Comparison of ENCODE assay signal across 8 cellular contexts in the genomic region with DNA sequence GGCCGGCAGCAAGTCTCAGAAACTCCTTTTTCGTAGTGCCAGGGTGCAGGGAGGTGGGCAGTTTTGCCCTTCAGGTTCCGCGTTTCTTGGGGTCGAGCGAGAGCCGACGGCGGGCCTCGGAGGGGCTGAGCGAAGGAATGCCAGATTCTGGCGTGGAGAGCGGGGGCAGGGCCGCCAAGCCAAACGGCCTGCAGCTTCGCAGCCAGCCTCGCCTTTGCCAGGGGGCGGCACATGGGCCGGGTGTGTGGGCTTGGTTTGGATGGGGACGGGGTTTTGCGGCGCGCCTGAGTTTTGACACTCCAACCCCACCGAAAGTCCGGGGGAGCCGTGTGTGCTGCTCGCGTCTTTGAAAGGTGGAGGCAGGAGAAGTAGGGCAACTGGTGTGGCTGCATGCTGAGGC. TPM values are rescaled to one million over a fixed set of nuclear protein-coding genes. Genes with fewer than 3 reads are reported as not detected.
DNase-seq lines count a peak whose midpoint lies in the region; ATAC-seq and TF ChIP-seq lines count a peak whose summit lies in the region.
"Not testable (repeated sequence)": the region's sequence is repeated elsewhere in the genome, so short reads cannot be mapped to it uniquely, and the experiment has no call there.

No MANE protein-coding gene starts in this region.

- not testable (repeated sequence) for H3K9me3 ChIP-seq in AG04450 (ENCODE audit: control insufficient read depth, insufficient read depth, low read length); HCT116 (ENCODE audit: control insufficient read depth in 1 of 2, insufficient read depth in 1 of 2, low read depth in 1 of 2, low read length in 2 of 2); SJCRH30 (replicated peaks); right cardiac atrium (ENCODE audit: control insufficient read depth, low read length); smooth muscle cell (replicated peaks; ENCODE audit: low read depth)

- H3K9me2 ChIP-seq in HCT116 (ENCODE audit: insufficient read depth): not testable (repeated sequence)

- H3K27ac Mint-ChIP-seq in central memory CD8-positive, alpha-beta T cell (ENCODE audit: low read depth); nephron: not testable (repeated sequence)

- H3K9ac ChIP-seq in HCT116 (ENCODE audit: low read length): peak overlapping the region; percentile 75
- peak overlapping the region; percentile 51 for H3K9ac ChIP-seq in smooth muscle cell (ENCODE audit: low read depth)

- H3K4me1 Mint-ChIP-seq in central memory CD8-positive, alpha-beta T cell; nephron: not testable (repeated sequence)

- not testable (repeated sequence) for H3K4me1 ChIP-seq in HCT116 (ENCODE audit: control insufficient read depth in 1 of 2, insufficient read depth in 2 of 2, low read length in 2 of 2); SJCRH30; right cardiac atrium (ENCODE audit: control insufficient read depth, insufficient read depth, low read length); smooth muscle cell (ENCODE audit: low read depth)

- CTCF ChIA-PET in AG04450 (lab: Charles Lee); HCT116 (lab: Charles Lee): not testable (repeated sequence)

- H3K36me3 Mint-ChIP-seq in central memory CD8-positive, alpha-beta T cell (ENCODE audit: insufficient read depth); nephron (ENCODE audit: low read depth): not testable (repeated sequence)

- intact Hi-C loops in HCT116 (cut with micrococcal nuclease); right cardiac atrium (cut with DNase I): not testable (repeated sequence)

- not testable (repeated sequence) for ATAC-seq in HCT116; central memory CD8-positive, alpha-beta T cell (replicated peaks; ENCODE audit: extremely low read depth, poor library complexity, severe bottlenecking); right cardiac atrium

- not testable (repeated sequence) for TF ChIP-seq CTCF in AG04450 (IDR thresholded peaks at IDR 0.05; ENCODE audit: low read depth, low read length); HCT116 (IDR thresholded peaks at IDR 0.05 in 2 of 3, conservative IDR thresholded peaks at IDR 0.05 in 1 of 3; ENCODE audit: borderline replicate concordance in 1 of 3, insufficient read depth in 1 of 3, low read depth in 2 of 3, low read length in 2 of 3); nephron (IDR thresholded peaks at IDR 0.05; ENCODE audit: unreplicated experiment in 3 of 3); smooth muscle cell (IDR thresholded peaks at IDR 0.05; ENCODE audit: borderline replicate concordance, insufficient read depth, poor library complexity, severe bottlenecking)

- peak overlapping the region; percentile 68 for H3K4me3 Mint-ChIP-seq in central memory CD8-positive, alpha-beta T cell
- H3K4me3 Mint-ChIP-seq in nephron: peak overlapping the region; percentile 76 to 79 (median 77)

- BruUV-seq in HCT116 (replicated peaks; lab: Mats Ljungman, UMichigan): not testable (repeated sequence)

- not testable (repeated sequence) for H3K79me2 ChIP-seq in HCT116 (ENCODE audit: insufficient read depth, low read length); smooth muscle cell (ENCODE audit: low read depth)

- not testable (repeated sequence) for H3K27ac ChIP-seq in AG04450 (ENCODE audit: low read depth, low read length); SJCRH30; right cardiac atrium (ENCODE audit: low read length)
- peak overlapping the region; percentile 59; the same call in 1 of the 2 replicates for H3K27ac ChIP-seq in HCT116 (ENCODE audit: low read depth, low read length)
- peak overlapping the region; percentile 54 for H3K27ac ChIP-seq in smooth muscle cell (ENCODE audit: low read depth)

- not testable (repeated sequence) for H3K27me3 Mint-ChIP-seq in central memory CD8-positive, alpha-beta T cell; nephron (ENCODE audit: low read depth)

- peak overlapping the region; percentile 70 for H3K4me2 ChIP-seq in HCT116 (ENCODE audit: low read length)
- peak overlapping the region; percentile 83 for H3K4me2 ChIP-seq in smooth muscle cell

- not testable (repeated sequence) for H4K20me1 ChIP-seq in HCT116 (ENCODE audit: insufficient read depth); smooth muscle cell (ENCODE audit: low read depth)

- WGBS in right cardiac atrium: under 1% methylated on average over 11 of the region's 28 CpGs
- 0% methylated on average over 14 of the region's 28 CpGs for whole genome bisulfite sequencing in smooth muscle cell (ENCODE audit: low lambda C conversion rate)

- not testable (repeated sequence) for H3K9me3 Mint-ChIP-seq in central memory CD8-positive, alpha-beta T cell; nephron

- H3K4me3 ChIP-seq in AG04450 (ENCODE audit: low read depth, low read length) (peak overlapping the region; percentile 60), HCT116 (replicated peaks in 1 of 2; ENCODE audit: low read depth in 1 of 2, low read length in 2 of 2) (peak overlapping the region; percentile 59 to 64), SJCRH30 (peak overlapping the region; percentile 68), right cardiac atrium (ENCODE audit: low read length) (peak overlapping the region; percentile 86), smooth muscle cell (peak overlapping the region; percentile 79)

- not testable (repeated sequence) for H3K27me3 ChIP-seq in AG04450 (ENCODE audit: control insufficient read depth, insufficient read depth, low read length); HCT116 (ENCODE audit: insufficient read depth, low read length); SJCRH30; right cardiac atrium (ENCODE audit: control insufficient read depth, insufficient read depth); smooth muscle cell (ENCODE audit: low read depth)

- not testable (repeated sequence) for H2AFZ ChIP-seq in HCT116 (ENCODE audit: low read depth, low read length, poor library complexity, severe bottlenecking); smooth muscle cell (ENCODE audit: low read depth)

- H3F3A ChIP-seq in smooth muscle cell (ENCODE audit: low read depth): not testable (repeated sequence)

- H3K36me3 ChIP-seq in HCT116 (ENCODE audit: control insufficient read depth in 1 of 2, insufficient read depth in 2 of 2, low read length in 2 of 2); SJCRH30; smooth muscle cell (ENCODE audit: low read depth): not testable (repeated sequence)

- TF ChIP-seq POLR2A in HCT116 (IDR thresholded peaks at IDR 0.05; ENCODE audit: borderline replicate concordance, extremely low read depth, insufficient read depth, insufficient read length): not testable (repeated sequence)

- POLR2A ChIA-PET in AG04450 (lab: Yijun Ruan, JAX); HCT116 (lab: Charles Lee): not testable (repeated sequence)

- not testable (repeated sequence) for DNase-seq in AG04450 (ENCODE audit: low read depth, low spot score); HCT116 (ENCODE audit: low read depth, low spot score); central memory CD8-positive, alpha-beta T cell (ENCODE audit: low spot score in 2 of 2); smooth muscle cell (lab: John Stamatoyannopoulos, UW; ENCODE audit: unreplicated experiment)
- peak in 1 of 2 experiments; percentile 2 for DNase-seq in SJCRH30
- peak; percentile 63 for DNase-seq in activated effector memory CD4-positive, alpha-beta T cell treated with anti-CD3 and anti-CD28 coated beads, Interleukin-2, amount 50 U/mL, for 16 hours
- peak in 2 of 3 donors; percentile 29 to 45 for DNase-seq in right cardiac atrium

- TF ChIP-seq RAD21 in HCT116 (IDR thresholded peaks at IDR 0.05; ENCODE audit: low read depth): not testable (repeated sequence)

- RAD21 ChIA-PET in HCT116 (lab: Charles Lee; ENCODE audit: low non-redundant PET in 1 of 2, low total read pairs in 2 of 2, uncharacterized antibody in 2 of 2, unreplicated experiment in 2 of 2): not testable (repeated sequence)

RNA-seq across cellular contexts. Expression of a gene that starts 0.8 kb away (rescaled TPM):
- polyA plus RNA-seq in AG04450 (2011; rRNA removed) (20.4 and 21.6 TPM in 2 replicates), right cardiac atrium (7.6 TPM), smooth muscle cell (12.6 and 13.8 TPM in 2 replicates)
- 39.8 and 43.2 TPM in 2 replicates for polyA minus RNA-seq in AG04450 (2011; rRNA and poly(A)+ RNA removed)
- total RNA-seq in HCT116 (2021; ENCODE audit: unreplicated experiment) (15.8 TPM), right cardiac atrium (10 to 100 TPM in 2 of 4 donors, 1 to 10 TPM in 1, under 1 TPM in 1; 0.62 to 16.4 (median 10.7) TPM), smooth muscle cell (19.0 and 26.1 TPM in 2 replicates)
- polyA plus RNA-seq in HCT116 (2012): 12.9 and 13.5 TPM in 2 replicates
- total RNA-seq in SJCRH30 (2014; rRNA removed; shearing (Covaris generic)): 7.0 and 8.4 TPM in 2 replicates
